Comparison of ENCODE assay signal across 11 cellular contexts in the genomic region with DNA sequence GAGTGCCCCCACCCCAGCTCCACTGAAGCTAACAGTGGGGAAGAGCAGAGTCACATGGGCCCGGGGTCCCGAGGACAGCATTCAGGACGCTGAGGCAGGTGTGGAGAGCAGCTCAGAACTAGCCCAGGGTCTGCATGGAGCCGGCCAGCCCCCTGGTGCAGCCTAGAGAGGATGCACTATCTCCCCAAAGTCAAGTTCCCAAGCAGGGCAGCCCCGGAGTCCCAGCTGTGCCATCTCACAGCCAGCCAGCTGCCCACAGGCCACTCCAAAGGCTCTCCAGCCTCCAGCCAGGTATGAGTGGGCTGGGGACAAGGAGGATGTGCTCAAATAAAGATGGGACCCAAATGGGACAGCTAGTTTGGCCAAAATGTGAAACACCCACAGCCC. TPM values are rescaled to one million over a fixed set of nuclear protein-coding genes. Genes with fewer than 3 reads are reported as not detected.
DNase-seq lines count a peak whose midpoint lies in the region; TF ChIP-seq lines count a peak whose summit lies in the region.
"Had no signal": no experiment of that assay in that cellular context is flagged by ENCODE, and none has a peak within 500 bp of the region (broad histone marks: within the 10 kb centered on the region; RNA-seq: fewer than 3 reads in every experiment).

No MANE protein-coding gene starts in this region.

- no peaks in the 10 kb centered on the region for H3K79me2 ChIP-seq in osteoblast (ENCODE audit: insufficient read depth, low read length)

- DNase-seq in breast epithelium (ENCODE audit: low spot score in 2 of 2) (no peak), MCF 10A (ENCODE audit: unreplicated experiment) (no peak), osteoblast (ENCODE audit: insufficient read length, low spot score, missing footprints) (no peak), NCI-H748 (lab: John Stamatoyannopoulos, UW; ENCODE audit: unreplicated experiment) (no peak), AML-193 (lab: John Stamatoyannopoulos, UW) (no peak), head of caudate nucleus (no peak), H4 (ENCODE audit: low spot score) (no peak)
- DNase-seq: DND-41 had no signal

- CTCF ChIA-PET in MCF 10A (lab: Yijun Ruan, JAX) = interaction anchor here (1.1 kb wide), 1 partner anchor 19 kb away, joined by 3 read pairs; no protein-coding TSS in a partner anchor

- H3K36me3 ChIP-seq in breast epithelium = no peaks in the 10 kb centered on the region
- peaks cover 18% of the 10 kb centered on the region for H3K36me3 ChIP-seq in osteoblast (ENCODE audit: insufficient read depth, low read length)
- H3K36me3 ChIP-seq: neutrophil had no signal

- H3K27me3 Mint-ChIP-seq in MCF 10A (ENCODE audit: insufficient read depth, unreplicated experiment) = no peaks in the 10 kb centered on the region
- peaks cover 13% of the 10 kb centered on the region for H3K27me3 Mint-ChIP-seq in dendritic cell treated with granulocyte-macrophage colony-stimulating factor and Interleukin-4, amounts not matched to agents 40 ng/mL and 50 ng/mL, for 4 days
- H3K27me3 Mint-ChIP-seq: stimulated activated naive CD8-positive, alpha-beta T cell treated with anti-CD3 and anti-CD28 coated beads, Interleukin-15, Interleukin-2, amounts not matched to agents 100 ng/mL and 50 ng/mL, for 24 hours had no signal

- H3K9me3 ChIP-seq in breast epithelium = no peaks in the 10 kb centered on the region
- H3K9me3 ChIP-seq in osteoblast (ENCODE audit: low read depth, low read length) = no peaks in the 10 kb centered on the region
- H3K9me3 ChIP-seq: neutrophil had no signal

- intact Hi-C loops in breast epithelium (cut with DNase I; ENCODE audit: low total_unique reads) (no loop called here), MCF 10A (cut with micrococcal nuclease) (loop anchor here (2.0 to 10.0 kb wide), 3 partner anchors 109 to 409 kb away; partner anchors contain the start of gene ERCC3), head of caudate nucleus (cut with DNase I) (loop anchor here (10.0 kb wide), 1 partner anchor 319 kb away; the partner anchor contains the start of gene MAP3K2)
- intact Hi-C loops in dendritic cell treated with granulocyte-macrophage colony-stimulating factor and Interleukin-4, amounts not matched to agents 40 ng/mL and 50 ng/mL, for 4 days (cut with micrococcal nuclease) = no loop called here

- H3K4me1 ChIP-seq in breast epithelium = peaks cover 0 to 9% of the 10 kb centered on the region in 2 donors
- H3K4me1 ChIP-seq in osteoblast (ENCODE audit: insufficient read depth, low read length) = peaks cover 31% of the 10 kb centered on the region

- no peak overlapping the region for H3K27ac Mint-ChIP-seq in MCF 10A (ENCODE audit: low read depth, unreplicated experiment)
- H3K27ac Mint-ChIP-seq in dendritic cell treated with granulocyte-macrophage colony-stimulating factor and Interleukin-4, amounts not matched to agents 40 ng/mL and 50 ng/mL, for 4 days = peak overlapping the region; percentile 94

- H3K9me3 Mint-ChIP-seq in MCF 10A (ENCODE audit: unreplicated experiment) = no peaks in the 10 kb centered on the region
- no peaks in the 10 kb centered on the region for H3K9me3 Mint-ChIP-seq in dendritic cell treated with granulocyte-macrophage colony-stimulating factor and Interleukin-4, amounts not matched to agents 40 ng/mL and 50 ng/mL, for 4 days
- H3K9me3 Mint-ChIP-seq: stimulated activated naive CD8-positive, alpha-beta T cell treated with anti-CD3 and anti-CD28 coated beads, Interleukin-15, Interleukin-2, amounts not matched to agents 100 ng/mL and 50 ng/mL, for 24 hours had no signal

- H3K27ac ChIP-seq in breast epithelium (peak overlapping the region; percentile 74 to 87), osteoblast (ENCODE audit: low read depth, low read length) (peak overlapping the region; percentile 83)
- H3K27ac ChIP-seq: neutrophil had no signal

- H3K4me2 ChIP-seq in osteoblast (ENCODE audit: insufficient read depth, low read length) = no peak overlapping the region

- H3K4me3 Mint-ChIP-seq in MCF 10A (ENCODE audit: unreplicated experiment) = no peak overlapping the region
- H3K4me3 Mint-ChIP-seq in dendritic cell treated with granulocyte-macrophage colony-stimulating factor and Interleukin-4, amounts not matched to agents 40 ng/mL and 50 ng/mL, for 4 days = no peak overlapping the region
- H3K4me3 Mint-ChIP-seq: stimulated activated naive CD8-positive, alpha-beta T cell treated with anti-CD3 and anti-CD28 coated beads, Interleukin-15, Interleukin-2, amounts not matched to agents 100 ng/mL and 50 ng/mL, for 24 hours had no signal

- peaks cover 6% of the 10 kb centered on the region for H4K20me1 ChIP-seq in osteoblast (ENCODE audit: insufficient read depth, low read length)

- H3K27me3 ChIP-seq in breast epithelium (no peaks in the 10 kb centered on the region), osteoblast (ENCODE audit: insufficient read depth, low read length) (no peaks in the 10 kb centered on the region)
- H3K27me3 ChIP-seq: neutrophil had no signal

- no peak for TF ChIP-seq POLR2A in breast epithelium (IDR thresholded peaks at IDR 0.05)

- no peak overlapping the region for H2AFZ ChIP-seq in osteoblast (ENCODE audit: low read length)

- H3K4me3 ChIP-seq in breast epithelium (no peak overlapping the region), osteoblast (ENCODE audit: insufficient read depth, low read length) (no peak overlapping the region)

- peaks cover 26% of the 10 kb centered on the region for H3K4me1 Mint-ChIP-seq in MCF 10A (ENCODE audit: insufficient read depth, unreplicated experiment)
- H3K4me1 Mint-ChIP-seq in dendritic cell treated with granulocyte-macrophage colony-stimulating factor and Interleukin-4, amounts not matched to agents 40 ng/mL and 50 ng/mL, for 4 days (ENCODE audit: low read depth) = peaks cover 62% of the 10 kb centered on the region

- TF ChIP-seq CTCF in breast epithelium (IDR thresholded peaks at IDR 0.05) (no peak), MCF 10A (IDR thresholded peaks at IDR 0.05; ENCODE audit: unreplicated experiment) (no peak), osteoblast (IDR thresholded peaks at IDR 0.05; ENCODE audit: extremely low read depth, low read depth, low read length) (no peak)

- POLR2A ChIA-PET in MCF 10A (lab: Yijun Ruan, JAX) = interaction anchor here (0.8 to 2.2 kb wide), 2 partner anchors 24 to 35 kb away, joined by 4 to 5 read pairs; no protein-coding TSS in a partner anchor

- peaks cover 9% of the 10 kb centered on the region for H3K36me3 Mint-ChIP-seq in MCF 10A (ENCODE audit: insufficient read depth, unreplicated experiment)
- H3K36me3 Mint-ChIP-seq in dendritic cell treated with granulocyte-macrophage colony-stimulating factor and Interleukin-4, amounts not matched to agents 40 ng/mL and 50 ng/mL, for 4 days (ENCODE audit: low read depth) = no peaks in the 10 kb centered on the region

- no TSS peak for BruUV-seq in MCF 10A (replicated peaks; lab: Mats Ljungman, UMichigan)

RNA-seq across cellular contexts. Expression of gene BIN1, which starts 41.0 kb away (rescaled TPM):
- total RNA-seq in breast epithelium = 10 to 100 TPM; 30.1 to 74.4 (median 59.3) TPM
- 22.4 and 29.6 TPM in 2 replicates for total RNA-seq in MCF 10A (2022)
- total RNA-seq in osteoblast = 83.7 and 85.4 TPM in 2 replicates
- total RNA-seq in H4 (2014; rRNA removed; shearing (Covaris generic)) = 60.0 and 61.7 TPM in 2 replicates

Comparison
In these comparisons a context has a peak if more than half of its experiments do, and no peak if none do; other contexts are left out.
1. intact Hi-C loops: an anchor here in MCF 10A (2.0 to 10.0 kb wide) and head of caudate nucleus (10.0 kb wide); none called in breast epithelium and dendritic cell treated with granulocyte-macrophage colony-stimulating factor and Interleukin-4, amounts not matched to agents 40 ng/mL and 50 ng/mL, for 4 days.